7 cellular contexts compared by ENCODE assay signal in genomic region chr10:10993785-10994184, GRCh38. TPM values are rescaled to one million over a fixed set of nuclear protein-coding genes. Genes with fewer than 3 reads are reported as not detected.
"Had no signal": no experiment of that assay in that cellular context is flagged by ENCODE, and none has a peak within 500 bp of the region (broad histone marks: within the 10 kb centered on the region; RNA-seq: fewer than 3 reads in every experiment).

No MANE protein-coding gene starts in this region.

- ATAC-seq: K562 had no signal

- H3K4me3 ChIP-seq: K562 had no signal

- FAIRE-seq: HTR-8/SVneo, K562 had no signal

- DNase-seq: IMR-90, KBM-7, KG1 had no signal

- H3K27ac ChIP-seq: HL-60 had no signal

RNA-seq across cellular contexts. Expression of gene CELF2, which starts 23.9 kb away (rescaled TPM):
- total RNA-seq: HT-29 had no signal
